Comparison of ENCODE assay signal across 7 cellular contexts in the genomic region with DNA sequence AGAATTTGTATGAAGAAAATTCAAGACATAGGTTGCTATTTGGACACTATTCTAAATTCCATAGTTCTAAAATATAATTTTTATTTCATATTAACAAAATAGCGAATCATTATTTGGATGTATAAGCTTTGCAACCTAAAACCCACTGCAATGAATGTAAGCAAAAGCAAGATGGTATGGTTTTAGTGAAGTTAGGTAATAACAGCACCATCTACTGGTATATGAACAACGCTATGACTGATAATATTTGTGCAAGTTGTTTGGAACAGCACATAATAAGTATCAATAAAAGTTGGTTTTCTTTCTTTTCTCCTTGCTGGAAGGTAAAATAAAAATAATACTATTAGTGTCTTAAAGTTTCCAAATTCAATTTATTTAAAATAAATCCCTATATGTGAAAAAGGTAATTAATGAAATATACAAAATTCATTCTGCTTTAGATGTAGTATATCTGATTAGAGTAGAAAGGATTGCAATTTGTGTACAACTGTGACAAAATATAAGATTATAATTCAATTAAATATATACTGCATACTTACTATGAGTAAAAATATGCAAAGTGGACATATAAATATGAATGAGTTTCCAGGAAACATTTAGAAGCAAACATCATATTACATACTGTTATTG.
DNase-seq lines count a peak whose midpoint lies in the region; ATAC-seq, FAIRE-seq and TF ChIP-seq lines count a peak whose summit lies in the region.

No MANE protein-coding gene starts in this region.

- H3K27me3 ChIP-seq in pancreas: no peaks in the 10 kb centered on the region

- H3K27ac ChIP-seq in pancreas: no peak overlapping the region

- H3K4me1 ChIP-seq in pancreas: no peaks in the 10 kb centered on the region

- ATAC-seq in GM18498 (IDR thresholded peaks at IDR 0.05; ENCODE audit: unreplicated experiment) (peak; percentile 58), HG02870 (IDR thresholded peaks at IDR 0.05; ENCODE audit: unreplicated experiment) (peak; percentile 69), pancreas (peak in 3 of 4 donors; percentile 60 to 75 (median 64)), HG03342 (IDR thresholded peaks at IDR 0.05; ENCODE audit: unreplicated experiment) (no peak)

- no peaks in the 10 kb centered on the region for H3K36me3 ChIP-seq in pancreas

- no peaks in the 10 kb centered on the region for H3K9me3 ChIP-seq in pancreas

- 2 to 4% methylated on average over 2 of the region's 2 CpGs for WGBS in pancreas, 2 donors

- no peak overlapping the region for H3K4me3 ChIP-seq in pancreas

- intact Hi-C loops in pancreas (cut with DNase I): no loop called here

- DNase-seq in NCI-H748 treated with DMSO at 0.1 percent for 48 hours (lab: John Stamatoyannopoulos, UW): peak; percentile 59
- DNase-seq in dermis blood vessel endothelial cell: peak; percentile 13
- DNase-seq in pancreas: no peak
- DNase-seq in SK-N-DZ (ENCODE audit: low spot score): no peak

- FAIRE-seq in pancreas (lab: Jason Lieb, UNC): peak; percentile 87

- TF ChIP-seq CTCF in pancreas (IDR thresholded peaks at IDR 0.05): peak in 3 of 4 donors; percentile 5 to 39 (median 23)

Comparison
In these comparisons a context has a peak if more than half of its experiments do, and no peak if none do; other contexts are left out.
1. DNase-seq: peak in NCI-H748 treated with DMSO at 0.1 percent for 48 hours (single experiment) and dermis blood vessel endothelial cell (single experiment); none in pancreas (0 of 6) and SK-N-DZ (single experiment).